ENCODE assay signal across 28 cellular contexts in genomic region chr1:112894010-112894292, GRCh38.
"Had no signal": no experiment of that assay in that cellular context is flagged by ENCODE, and none has a peak within 500 bp of the region (broad histone marks: within the 10 kb centered on the region; RNA-seq: fewer than 3 reads in every experiment).

No MANE protein-coding gene starts in this region.

- DNase-seq: stimulated activated CD4-positive, alpha-beta T cell treated with anti-CD3 and anti-CD28 coated beads, Interleukin-2, amount 100 ng/mL, for 48 hours; stimulated activated CD4-positive, alpha-beta T cell treated with anti-CD3 and anti-CD28 coated beads, Interleukin-4, amount 100 ng/mL, for 24 hours; stimulated activated CD4-positive, alpha-beta T cell treated with anti-CD3 and anti-CD28 coated beads, Interleukin-4, amount 100 ng/mL, for 4 hours; stimulated activated CD8-positive, alpha-beta memory T cell treated with anti-CD3 and anti-CD28 coated beads, Interleukin-4, amount 100 ng/mL, for 48 hours; stimulated activated naive B cell treated with anti-CD40 and anti-IgM and Interleukin-4, amounts not matched to agents 10 μg/mL and 1 μg/mL and 100 μg/mL, for 72 hours; stimulated activated naive CD4-positive, alpha-beta T cell; stimulated activated naive CD4-positive, alpha-beta T cell treated with Interleukin-2 at 50 U/mL for 16 hours; stimulated activated naive CD8-positive, alpha-beta T cell treated with anti-CD3 and anti-CD28 coated beads, Interleukin-15, amount 100 ng/mL, for 72 hours; stimulated activated naive CD8-positive, alpha-beta T cell treated with anti-CD3 and anti-CD28 coated beads, Interleukin-15, Interleukin-2, amounts not matched to agents 100 U/mL and 50 U/mL, for 24 hours; stomach; substantia nigra; testis; thyroid gland; tibial artery; transverse colon; trophoblast cell; upper lobe of right lung; uterus had no signal

- H3K9me3 Mint-ChIP-seq: stimulated activated effector memory CD8-positive, alpha-beta T cell treated with anti-CD3 and anti-CD28 coated beads, Interleukin-12 subunit alpha, Interleukin-12 subunit beta, amount 100 ng/mL, for 72 hours had no signal

- H3K4me1 Mint-ChIP-seq: stimulated activated effector memory CD8-positive, alpha-beta T cell treated with anti-CD3 and anti-CD28 coated beads, Interleukin-12 subunit alpha, Interleukin-12 subunit beta, amount 100 ng/mL, for 72 hours; stimulated activated memory B cell treated with anti-CD40 and anti-IgM and Interleukin-4, amounts not matched to agents 10 μg/mL and 1 μg/mL and 100 μg/mL, for 72 hours; stimulated activated naive B cell treated with anti-CD40 and anti-IgM and Interleukin-4, amounts not matched to agents 10 μg/mL and 1 μg/mL and 100 μg/mL, for 72 hours; stimulated activated naive CD8-positive, alpha-beta T cell treated with anti-CD3 and anti-CD28 coated beads, Interleukin-15, amount 100 ng/mL, for 72 hours had no signal

- H3K4me3 ChIP-seq: stomach, suprapubic skin, testis, thoracic aorta, thyroid gland, tibial artery, tibial nerve, transverse colon, upper lobe of left lung, upper lobe of right lung, uterus, vagina had no signal

- H3K27ac Mint-ChIP-seq: stimulated activated effector memory CD8-positive, alpha-beta T cell treated with anti-CD3 and anti-CD28 coated beads, Interleukin-12 subunit alpha, Interleukin-12 subunit beta, amount 100 ng/mL, for 72 hours; stimulated activated memory B cell treated with anti-CD40 and anti-IgM and Interleukin-4, amounts not matched to agents 10 μg/mL and 1 μg/mL and 100 μg/mL, for 72 hours; stimulated activated naive B cell treated with anti-CD40 and anti-IgM and Interleukin-4, amounts not matched to agents 10 μg/mL and 1 μg/mL and 100 μg/mL, for 72 hours; stimulated activated naive CD8-positive, alpha-beta T cell treated with anti-CD3 and anti-CD28 coated beads, Interleukin-15, amount 100 ng/mL, for 72 hours; stimulated activated naive CD8-positive, alpha-beta T cell treated with anti-CD3 and anti-CD28 coated beads, Interleukin-15, Interleukin-2, amounts not matched to agents 100 ng/mL and 50 ng/mL, for 24 hours; type B pancreatic cell had no signal

- H3K27ac ChIP-seq: stomach, suprapubic skin, testis, thoracic aorta, thyroid gland, tibial artery, tibial nerve, transverse colon, upper lobe of left lung, upper lobe of right lung, uterus, vagina had no signal

- H3K27me3 ChIP-seq: stomach, suprapubic skin, testis, thyroid gland, tibial artery, tibial nerve, transverse colon, upper lobe of left lung, upper lobe of right lung, uterus, vagina had no signal

- FAIRE-seq: urothelium cell line had no signal

- ATAC-seq: stimulated activated effector memory CD8-positive, alpha-beta T cell treated with anti-CD3 and anti-CD28 coated beads, Interleukin-12 subunit alpha, Interleukin-12 subunit beta, amount 100 ng/mL, for 72 hours; stimulated activated memory B cell treated with anti-CD40 and anti-IgM and Interleukin-4, amounts not matched to agents 10 μg/mL and 1 μg/mL and 100 μg/mL, for 72 hours; stimulated activated naive B cell treated with anti-CD40 and anti-IgM and Interleukin-4, amounts not matched to agents 10 μg/mL and 1 μg/mL and 100 μg/mL, for 72 hours; stimulated activated naive CD8-positive, alpha-beta T cell treated with anti-CD3 and anti-CD28 coated beads, Interleukin-15, amount 100 ng/mL, for 72 hours; stimulated activated naive CD8-positive, alpha-beta T cell treated with anti-CD3 and anti-CD28 coated beads, Interleukin-15, Interleukin-2, amounts not matched to agents 100 U/mL and 50 U/mL, for 24 hours had no signal

- H3K4me1 ChIP-seq: stomach, suprapubic skin, testis, thyroid gland, tibial artery, tibial nerve, transverse colon, upper lobe of left lung, upper lobe of right lung, uterus, vagina had no signal

- H3K4me3 Mint-ChIP-seq: stimulated activated effector memory CD8-positive, alpha-beta T cell treated with anti-CD3 and anti-CD28 coated beads, Interleukin-12 subunit alpha, Interleukin-12 subunit beta, amount 100 ng/mL, for 72 hours; stimulated activated memory B cell treated with anti-CD40 and anti-IgM and Interleukin-4, amounts not matched to agents 10 μg/mL and 1 μg/mL and 100 μg/mL, for 72 hours; stimulated activated naive B cell treated with anti-CD40 and anti-IgM and Interleukin-4, amounts not matched to agents 10 μg/mL and 1 μg/mL and 100 μg/mL, for 72 hours; stimulated activated naive CD8-positive, alpha-beta T cell treated with anti-CD3 and anti-CD28 coated beads, Interleukin-15, amount 100 ng/mL, for 72 hours; stimulated activated naive CD8-positive, alpha-beta T cell treated with anti-CD3 and anti-CD28 coated beads, Interleukin-15, Interleukin-2, amounts not matched to agents 100 ng/mL and 50 ng/mL, for 24 hours; type B pancreatic cell had no signal

- H3K36me3 ChIP-seq: stomach, suprapubic skin, thoracic aorta, thyroid gland, tibial artery, tibial nerve, transverse colon, upper lobe of left lung, upper lobe of right lung, uterus, vagina had no signal

- H3K27me3 Mint-ChIP-seq: stimulated activated memory B cell treated with anti-CD40 and anti-IgM and Interleukin-4, amounts not matched to agents 10 μg/mL and 1 μg/mL and 100 μg/mL, for 72 hours; stimulated activated naive B cell treated with anti-CD40 and anti-IgM and Interleukin-4, amounts not matched to agents 10 μg/mL and 1 μg/mL and 100 μg/mL, for 72 hours; stimulated activated naive CD8-positive, alpha-beta T cell treated with anti-CD3 and anti-CD28 coated beads, Interleukin-15, amount 100 ng/mL, for 72 hours; stimulated activated naive CD8-positive, alpha-beta T cell treated with anti-CD3 and anti-CD28 coated beads, Interleukin-15, Interleukin-2, amounts not matched to agents 100 ng/mL and 50 ng/mL, for 24 hours; type B pancreatic cell had no signal

- H3K36me3 Mint-ChIP-seq: stimulated activated effector memory CD8-positive, alpha-beta T cell treated with anti-CD3 and anti-CD28 coated beads, Interleukin-12 subunit alpha, Interleukin-12 subunit beta, amount 100 ng/mL, for 72 hours; stimulated activated memory B cell treated with anti-CD40 and anti-IgM and Interleukin-4, amounts not matched to agents 10 μg/mL and 1 μg/mL and 100 μg/mL, for 72 hours had no signal

- H3K9me3 ChIP-seq: testis, thyroid gland, uterus, vagina had no signal
